25 cellular contexts compared by ENCODE assay signal in genomic region chr9:128750926-128751595, GRCh38.
"Had no signal": no experiment of that assay in that cellular context is flagged by ENCODE, and none has a peak within 500 bp of the region (broad histone marks: within the 10 kb centered on the region; RNA-seq: fewer than 3 reads in every experiment).

No MANE protein-coding gene starts in this region.

- H3K9me3 ChIP-seq: left lung, lower lobe of right lung, neutrophil, ovary, right atrium auricular region, right lobe of liver, stomach, testis, thyroid gland, vagina had no signal

- H3K27ac ChIP-seq: left lung, lower lobe of right lung, neutrophil, ovary, right atrium auricular region, right lobe of liver, skin epidermis, stomach, testis, thyroid gland, vagina had no signal

- H3K36me3 ChIP-seq: ovary had no signal

- H3K4me1 ChIP-seq: left lung, lower lobe of right lung, right atrium auricular region, right lobe of liver, stomach, thyroid gland, vagina had no signal

- ATAC-seq: left colon; left lung; naive thymus-derived CD8-positive, alpha-beta T cell; stimulated activated naive B cell treated with anti-CD40 and anti-IgM and Interleukin-4, amounts not matched to agents 10 μg/mL and 1 μg/mL and 100 μg/mL, for 72 hours; stimulated activated naive CD8-positive, alpha-beta T cell treated with anti-CD3 and anti-CD28 coated beads, Interleukin-15, Interleukin-2, amounts not matched to agents 100 U/mL and 50 U/mL, for 24 hours had no signal

- DNase-seq: hypothalamus; immature natural killer cell; kidney; left colon; left lung; lower lobe of right lung; mammary epithelial cell; mesenchymal stem cell; naive thymus-derived CD8-positive, alpha-beta T cell; occipital lobe; ovary; right lobe of liver; stimulated activated CD4-positive, alpha-beta T cell treated with anti-CD3 and anti-CD28 coated beads, Interleukin-12 subunit alpha, Interleukin-12 subunit beta, amount 100 ng/mL, for 4 hours; stimulated activated CD4-positive, alpha-beta T cell treated with anti-CD3 and anti-CD28 coated beads, Interleukin-15, amount 100 ng/mL, for 24 hours; stimulated activated CD4-positive, alpha-beta T cell treated with anti-CD3 and anti-CD28 coated beads, Interleukin-2, amount 100 ng/mL, for 24 hours; stimulated activated CD4-positive, alpha-beta T cell treated with anti-CD3 and anti-CD28 coated beads, Interleukin-4, amount 100 ng/mL, for 1 hour; stimulated activated naive B cell treated with anti-CD40 and anti-IgM and Interleukin-4, amounts not matched to agents 10 μg/mL and 1 μg/mL and 100 μg/mL, for 72 hours; stimulated activated naive CD8-positive, alpha-beta T cell treated with anti-CD3 and anti-CD28 coated beads, Interleukin-15, Interleukin-2, amounts not matched to agents 100 U/mL and 50 U/mL, for 24 hours; stomach; testis; thyroid gland had no signal

- H3K27me3 ChIP-seq: left lung, neutrophil, ovary, right atrium auricular region, right lobe of liver, stomach, testis, thyroid gland, vagina had no signal

- H3K4me3 ChIP-seq: left lung, lower lobe of right lung, ovary, right atrium auricular region, right lobe of liver, skin epidermis, stomach, testis, thyroid gland, vagina had no signal
